ENCODE assay signal across 8 cellular contexts in the genomic region with DNA sequence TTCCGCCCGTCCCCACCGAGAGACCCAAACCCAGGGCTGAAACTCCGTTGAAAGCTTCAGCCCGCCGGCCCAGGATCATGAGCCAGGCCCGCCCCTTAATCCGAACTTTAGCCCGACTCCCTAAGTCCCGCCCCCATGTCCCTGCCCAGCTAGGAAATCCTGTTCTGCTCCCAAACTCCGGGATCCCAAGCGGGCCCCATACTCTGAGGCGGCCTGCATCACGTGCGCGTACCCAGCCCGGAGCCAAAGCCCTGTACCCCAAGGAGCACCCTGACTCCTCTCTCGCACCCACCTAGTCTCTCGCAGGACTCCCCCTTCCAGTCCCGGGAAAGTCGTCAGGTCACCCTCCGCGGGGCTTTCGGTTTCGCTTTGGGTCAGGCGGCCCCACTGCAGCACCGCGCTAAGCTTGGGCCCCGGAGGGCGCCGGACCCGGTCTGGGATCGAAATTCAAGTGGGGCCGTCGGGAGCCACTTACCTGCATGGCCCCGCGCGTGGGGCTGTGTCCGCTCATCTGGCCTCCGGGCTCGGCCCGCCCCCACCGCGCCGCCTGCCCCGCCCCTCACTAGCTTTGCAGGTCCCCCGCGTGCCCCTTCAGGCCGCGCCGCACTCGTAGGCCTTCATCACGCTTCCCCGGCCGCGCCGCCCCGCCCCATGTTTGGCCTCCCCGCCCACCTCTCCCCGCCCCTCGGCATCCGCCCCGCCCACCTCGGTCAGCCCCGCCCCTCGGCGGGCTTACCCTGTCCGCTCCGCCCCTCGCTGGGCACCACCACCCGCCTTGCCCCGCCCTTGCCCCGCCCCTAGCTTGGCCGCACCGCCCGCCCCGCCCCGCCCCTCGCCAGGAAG. TPM values are rescaled to one million over a fixed set of nuclear protein-coding genes. Genes with fewer than 3 reads are reported as not detected.
DNase-seq lines count a peak whose midpoint lies in the region; ATAC-seq and TF ChIP-seq lines count a peak whose summit lies in the region.

DNPEP (minus strand) TSS at position 629 of the 843 bp plus-strand sequence; CDS start at position 511, 118 bp downstream.

- H2AFZ ChIP-seq in KMS-11 (ENCODE audit: low read depth), result peak within 1 kb of the TSS; percentile 70

- TF ChIP-seq EP300 in gastroesophageal sphincter (IDR thresholded peaks at IDR 0.05) (no peak), suprapubic skin (IDR thresholded peaks at IDR 0.05) (no peak)

- H3K4me1 ChIP-seq in KMS-11 (ENCODE audit: low read depth, poor library complexity, severe bottlenecking) (peaks cover 6% of the 10 kb centered on the region), gastroesophageal sphincter (peaks cover 0 to 37% (median 19%) of the 10 kb centered on the region in 3 donors), suprapubic skin (peaks cover 13% of the 10 kb centered on the region)

- H3K27ac ChIP-seq in KMS-11, result peak within 1 kb of the TSS; percentile 79
- H3K27ac ChIP-seq in gastroesophageal sphincter, result peak within 1 kb of the TSS; percentile 80 to 95 (median 94)
- peak within 1 kb of the TSS; percentile 95 for H3K27ac ChIP-seq in suprapubic skin

- H3K36me3 ChIP-seq in KMS-11 (ENCODE audit: insufficient read depth) (no peaks in the 10 kb centered on the region), gastroesophageal sphincter (peaks cover 0 to 40% of the 10 kb centered on the region in 2 donors), suprapubic skin (peaks cover 37% of the 10 kb centered on the region)

- H3K79me2 ChIP-seq in KMS-11 (ENCODE audit: insufficient read depth, low read depth), result no peaks in the 10 kb centered on the region

- WGBS in gastroesophageal sphincter (ENCODE audit: low coverage in 1 of 2), 2 donors, result 0% methylated on average over 1 to 4 of the region's 79 CpGs
- WGBS in suprapubic skin, result under 1% methylated on average over 26 of the region's 79 CpGs

- peak; percentile 55 for ATAC-seq in GM21825 (IDR thresholded peaks at IDR 0.05; ENCODE audit: unreplicated experiment)
- peak; percentile 75 for ATAC-seq in gastroesophageal sphincter

- DNase-seq in GDM1 (lab: John Stamatoyannopoulos, UW), result peak; percentile 93
- peak; percentile 83 for DNase-seq in SK-N-DZ (ENCODE audit: low spot score)
- DNase-seq in activated naive CD4-positive, alpha-beta T cell treated with anti-CD3 and anti-CD28 coated beads, Interleukin-2, amount 50 U/mL, for 16 hours, result peak; percentile 87
- DNase-seq in nucleus accumbens (lab: John Stamatoyannopoulos, UW), result peak in 43 of 56 donors; percentile 25 to 100 (median 99)
- peak; percentile 95 to 98 for DNase-seq in suprapubic skin (ENCODE audit: low spot score in 2 of 2)

- H3K4me2 ChIP-seq in KMS-11, result peak within 1 kb of the TSS; percentile 33

- TF ChIP-seq POLR2A in gastroesophageal sphincter (IDR thresholded peaks at IDR 0.05) (peak; percentile 35 to 43), suprapubic skin (IDR thresholded peaks at IDR 0.05) (peak in 1 of 2 donors; percentile 24)

- TF ChIP-seq CTCF in KMS-11 (conservative IDR thresholded peaks at IDR 0.05; ENCODE audit: low read depth, low read length) (no peak), gastroesophageal sphincter (IDR thresholded peaks at IDR 0.05) (peak in 1 of 4 experiments; percentile 17), suprapubic skin (IDR thresholded peaks at IDR 0.05) (no peak)

- H3K4me3 ChIP-seq in KMS-11 (IDR thresholded peaks at IDR 0.05; ENCODE audit: insufficient read depth, low read depth, low read length) (peak within 1 kb of the TSS; percentile 76), gastroesophageal sphincter (peak within 1 kb of the TSS; percentile 50 to 83), suprapubic skin (peak within 1 kb of the TSS; percentile 78)

- H3K9ac ChIP-seq in KMS-11, result peak within 1 kb of the TSS; percentile 88

- no peaks in the 10 kb centered on the region for H3K27me3 ChIP-seq in KMS-11 (ENCODE audit: insufficient read depth, low read depth)
- no peaks in the 10 kb centered on the region for H3K27me3 ChIP-seq in gastroesophageal sphincter
- no peaks in the 10 kb centered on the region for H3K27me3 ChIP-seq in suprapubic skin

- H3K9me3 ChIP-seq in gastroesophageal sphincter (no peaks in the 10 kb centered on the region), suprapubic skin (no peaks in the 10 kb centered on the region)

- H4K20me1 ChIP-seq in KMS-11 (ENCODE audit: insufficient read depth), result no peaks in the 10 kb centered on the region

RNA-seq across cellular contexts. Expression of gene DNPEP, which starts in this region (rescaled TPM):
- 20.4 and 29.6 TPM in 2 replicates for polyA plus RNA-seq in SK-N-DZ (2014; cell fraction: cytosol; rRNA removed)
- polyA plus RNA-seq in SK-N-DZ (2014; cell fraction: nucleus; rRNA removed), result 43.8 and 121 TPM in 2 replicates
- 10 to 100 TPM; 37.8 to 76.9 (median 59.2) TPM for total RNA-seq in gastroesophageal sphincter
- 100 to 1,000 TPM in 1 of 4 donors, 10 to 100 TPM in 3; 66.6 to 104 (median 70.5) TPM for total RNA-seq in suprapubic skin

Comparison
In these comparisons a context has a peak if more than half of its experiments do, and no peak if none do; other contexts are left out.
1. Peak in every context shown above with its lines: DNase-seq, ATAC-seq, H3K4me3 ChIP-seq and H3K27ac ChIP-seq.